ENCODE assay signal across 31 cellular contexts in genomic region chr15:90959028-90959595, GRCh38. TPM values are rescaled to one million over a fixed set of nuclear protein-coding genes. Genes with fewer than 3 reads are reported as not detected.
A peak's percentile ranks its signal among the peaks of the same experiment; 100 is the strongest.
DNase-seq lines count a peak whose midpoint lies in the region; ATAC-seq and TF ChIP-seq lines count a peak whose summit lies in the region.
"Had no signal": no experiment of that assay in that cellular context is flagged by ENCODE, and none has a peak within 500 bp of the region (broad histone marks: within the 10 kb centered on the region; RNA-seq: fewer than 3 reads in every experiment).

No MANE protein-coding gene starts in this region.

- no peaks in the 10 kb centered on the region for H3K27me3 Mint-ChIP-seq in activated CD8-positive, alpha-beta memory T cell treated with anti-CD3 and anti-CD28 coated beads, Interleukin-2, amount 10 ng/mL, durations not matched to agents 7 days and 5 days
- H3K27me3 Mint-ChIP-seq in chondrocyte (ENCODE audit: low read depth) = no peaks in the 10 kb centered on the region
- no peaks in the 10 kb centered on the region for H3K27me3 Mint-ChIP-seq in nephron (ENCODE audit: low read depth)
- H3K27me3 Mint-ChIP-seq in activated T-cell treated with anti-CD3 and anti-CD28 coated beads, Interleukin-2, amount 50 U/mL, for 72 hours (ENCODE audit: low read depth) = no peaks in the 10 kb centered on the region
- H3K27me3 Mint-ChIP-seq: activated naive CD8-positive, alpha-beta T cell; memory B cell; progenitor cell of endocrine pancreas; stimulated activated naive B cell treated with anti-CD40 and anti-IgM and Interleukin-4, amounts not matched to agents 10 μg/mL and 1 μg/mL and 100 μg/mL, for 72 hours had no signal

- DNase-seq in activated CD8-positive, alpha-beta memory T cell treated with anti-CD3 and anti-CD28 coated beads, Interleukin-2, amount 10 ng/mL, durations not matched to agents 7 days and 5 days = no peak
- no peak for DNase-seq in activated CD8-positive, alpha-beta memory T cell treated with anti-CD3 and anti-CD28 coated beads, Interleukin-2, amount 50 U/mL, for 4 hours
- no peak for DNase-seq in chondrocyte (ENCODE audit: low spot score)
- no peak for DNase-seq in stimulated activated CD4-positive, alpha-beta T cell treated with anti-CD3 and anti-CD28 coated beads, Interleukin-1b, Interleukin-23, amount 100 ng/mL, for 48 hours
- no peak for DNase-seq in DMS 273 (lab: John Stamatoyannopoulos, UW; ENCODE audit: unreplicated experiment)
- DNase-seq in activated T-cell treated with anti-CD3 and anti-CD28 coated beads, Interleukin-2, amount 50 U/mL, for 72 hours = no peak
- DNase-seq: activated CD8-positive, alpha-beta T cell treated with anti-CD3 and anti-CD28 coated beads, Interleukin-2, amount 10 ng/mL, durations not matched to agents 7 days and 5 days; activated effector memory CD4-positive, alpha-beta T cell treated with anti-CD3 and anti-CD28 coated beads, Interleukin-2, amount 50 U/mL, for 16 hours; activated T-cell treated with anti-CD3 and anti-CD28 coated beads for 4 hours; Calu3; endodermal cell; NCI-H1436 treated with DMSO at 0.1 percent for 48 hours; NCI-H2081 treated with DMSO at 0.1 percent for 48 hours; NCI-H2227 treated with DMSO at 0.1 percent for 48 hours; NCI-H69; PC-9; SHP77; stimulated activated naive B cell treated with anti-CD40 and anti-IgM and Interleukin-4, amounts not matched to agents 10 μg/mL and 1 μg/mL and 100 μg/mL, for 72 hours; uterus had no signal

- peaks cover 19% of the 10 kb centered on the region for H3K4me1 Mint-ChIP-seq in activated CD8-positive, alpha-beta memory T cell treated with anti-CD3 and anti-CD28 coated beads, Interleukin-2, amount 10 ng/mL, durations not matched to agents 7 days and 5 days
- H3K4me1 Mint-ChIP-seq in chondrocyte (ENCODE audit: low read depth) (peaks cover 33% of the 10 kb centered on the region), nephron (peaks cover 25% of the 10 kb centered on the region)
- peaks cover 5% of the 10 kb centered on the region for H3K4me1 Mint-ChIP-seq in activated T-cell treated with anti-CD3 and anti-CD28 coated beads, Interleukin-2, amount 50 U/mL, for 72 hours (ENCODE audit: low read depth)

- no peak overlapping the region for H3K4me3 Mint-ChIP-seq in activated CD8-positive, alpha-beta memory T cell treated with anti-CD3 and anti-CD28 coated beads, Interleukin-2, amount 10 ng/mL, durations not matched to agents 7 days and 5 days
- H3K4me3 Mint-ChIP-seq in chondrocyte (ENCODE audit: unreplicated experiment) (no peak overlapping the region), nephron (peak overlapping the region; percentile 50 to 79 (median 72))
- no peak overlapping the region for H3K4me3 Mint-ChIP-seq in activated T-cell treated with anti-CD3 and anti-CD28 coated beads, Interleukin-2, amount 50 U/mL, for 72 hours
- H3K4me3 Mint-ChIP-seq: activated CD8-positive, alpha-beta T cell treated with anti-CD3 and anti-CD28 coated beads, Interleukin-2, amount 10 ng/mL, durations not matched to agents 7 days and 5 days; activated naive CD8-positive, alpha-beta T cell; CD14-positive monocyte; endodermal cell; GM23338; memory B cell; stimulated activated naive B cell treated with anti-CD40 and anti-IgM and Interleukin-4, amounts not matched to agents 10 μg/mL and 1 μg/mL and 100 μg/mL, for 72 hours; T-helper 2 cell treated with Interferon-gamma antibody and Interleukin-4, amounts not matched to agents 5 μg/mL and 100 μg/mL, for 36 hours had no signal

- peak overlapping the region; percentile 33 for H3K27ac ChIP-seq in temporal lobe (ENCODE audit: low read depth, low read length)
- H3K27ac ChIP-seq: cardiac muscle cell, neutrophil, PC-9, suprapubic skin, uterus had no signal

- H3K27ac Mint-ChIP-seq in activated CD8-positive, alpha-beta memory T cell treated with anti-CD3 and anti-CD28 coated beads, Interleukin-2, amount 10 ng/mL, durations not matched to agents 7 days and 5 days = peak overlapping the region; percentile 11
- H3K27ac Mint-ChIP-seq in chondrocyte (ENCODE audit: unreplicated experiment) (peak overlapping the region; percentile 87), nephron (peak overlapping the region in 2 of 3 experiments; percentile 30 to 58)
- no peak overlapping the region for H3K27ac Mint-ChIP-seq in activated T-cell treated with anti-CD3 and anti-CD28 coated beads, Interleukin-2, amount 50 U/mL, for 72 hours
- H3K27ac Mint-ChIP-seq: activated CD8-positive, alpha-beta T cell treated with anti-CD3 and anti-CD28 coated beads, Interleukin-2, amount 10 ng/mL, durations not matched to agents 7 days and 5 days; activated naive CD8-positive, alpha-beta T cell; endodermal cell; GM23338; memory B cell; progenitor cell of endocrine pancreas; stimulated activated naive B cell treated with anti-CD40 and anti-IgM and Interleukin-4, amounts not matched to agents 10 μg/mL and 1 μg/mL and 100 μg/mL, for 72 hours; T-helper 2 cell treated with Interferon-gamma antibody and Interleukin-4, amounts not matched to agents 5 μg/mL and 100 μg/mL, for 36 hours had no signal

- ATAC-seq in activated CD8-positive, alpha-beta memory T cell treated with anti-CD3 and anti-CD28 coated beads, Interleukin-2, amount 10 ng/mL, durations not matched to agents 7 days and 5 days = no peak
- no peak for ATAC-seq in activated T-cell treated with anti-CD3 and anti-CD28 coated beads, Interleukin-2, amount 50 U/mL, for 72 hours (replicated peaks in 1 of 2)
- ATAC-seq: activated CD8-positive, alpha-beta T cell treated with anti-CD3 and anti-CD28 coated beads, Interleukin-2, amount 10 ng/mL, durations not matched to agents 7 days and 5 days; esophagus mucosa; GM23338; stimulated activated naive B cell treated with anti-CD40 and anti-IgM and Interleukin-4, amounts not matched to agents 10 μg/mL and 1 μg/mL and 100 μg/mL, for 72 hours had no signal

- H3K36me3 Mint-ChIP-seq in activated CD8-positive, alpha-beta memory T cell treated with anti-CD3 and anti-CD28 coated beads, Interleukin-2, amount 10 ng/mL, durations not matched to agents 7 days and 5 days = peaks cover 37% of the 10 kb centered on the region
- H3K36me3 Mint-ChIP-seq in chondrocyte (ENCODE audit: low read depth) = peaks cover 23% of the 10 kb centered on the region
- peaks cover 24% of the 10 kb centered on the region for H3K36me3 Mint-ChIP-seq in nephron (ENCODE audit: low read depth)
- H3K36me3 Mint-ChIP-seq in activated T-cell treated with anti-CD3 and anti-CD28 coated beads, Interleukin-2, amount 50 U/mL, for 72 hours (ENCODE audit: insufficient read depth in 2 of 2) = peaks cover 6 to 21% of the 10 kb centered on the region in 2 donors

- CTCF ChIA-PET in activated CD8-positive, alpha-beta memory T cell treated with anti-CD3 and anti-CD28 coated beads, Interleukin-2, amount 10 ng/mL, durations not matched to agents 7 days and 5 days (lab: Charles Lee) = interaction anchor here (1.6 to 3.5 kb wide), 4 partner anchors 13 to 74 kb away, joined by 4 to 16 read pairs (median 4); no protein-coding TSS in a partner anchor

- TF ChIP-seq CTCF in chondrocyte (IDR thresholded peaks at IDR 0.05) = no peak
- no peak for TF ChIP-seq CTCF in nephron (IDR thresholded peaks at IDR 0.05; ENCODE audit: unreplicated experiment in 3 of 3)

- no peaks in the 10 kb centered on the region for H3K9me3 Mint-ChIP-seq in activated CD8-positive, alpha-beta memory T cell treated with anti-CD3 and anti-CD28 coated beads, Interleukin-2, amount 10 ng/mL, durations not matched to agents 7 days and 5 days (ENCODE audit: low read depth)
- H3K9me3 Mint-ChIP-seq in chondrocyte (ENCODE audit: low read depth) (no peaks in the 10 kb centered on the region), nephron (no peaks in the 10 kb centered on the region)
- H3K9me3 Mint-ChIP-seq in activated T-cell treated with anti-CD3 and anti-CD28 coated beads, Interleukin-2, amount 50 U/mL, for 72 hours = no peaks in the 10 kb centered on the region
- H3K9me3 Mint-ChIP-seq: CD14-positive monocyte; endodermal cell; GM23338; memory B cell; stimulated activated naive B cell treated with anti-CD40 and anti-IgM and Interleukin-4, amounts not matched to agents 10 μg/mL and 1 μg/mL and 100 μg/mL, for 72 hours; T-helper 2 cell treated with Interferon-gamma antibody and Interleukin-4, amounts not matched to agents 5 μg/mL and 100 μg/mL, for 36 hours had no signal

RNA-seq across cellular contexts. Expression of gene RCCD1, which starts 4.4 kb away (rescaled TPM):
- 10 to 100 TPM; 35.4 to 50.1 TPM for total RNA-seq in activated CD8-positive, alpha-beta memory T cell treated with anti-CD3 and anti-CD28 coated beads, Interleukin-2, amount 10 ng/mL, durations not matched to agents 7 days and 5 days
- total RNA-seq in chondrocyte (13.2 to 14.3 TPM (median 14.2 TPM) in 3 replicates), temporal lobe (9.6 TPM)
- 10 to 100 TPM; 26.2 to 27.6 TPM for total RNA-seq in activated T-cell treated with anti-CD3 and anti-CD28 coated beads, Interleukin-2, amount 50 U/mL, for 72 hours

RNA-seq across cellular contexts. Expression of gene UNC45A, which starts 24.0 kb away (rescaled TPM):
- 10 to 100 TPM; 76.3 to 84.4 TPM for total RNA-seq in activated CD8-positive, alpha-beta memory T cell treated with anti-CD3 and anti-CD28 coated beads, Interleukin-2, amount 10 ng/mL, durations not matched to agents 7 days and 5 days
- 70.9 to 85.7 TPM (median 73.2 TPM) in 3 replicates for total RNA-seq in chondrocyte
- total RNA-seq in temporal lobe = 26.1 TPM
- 10 to 100 TPM; 65.9 to 76.8 TPM for total RNA-seq in activated T-cell treated with anti-CD3 and anti-CD28 coated beads, Interleukin-2, amount 50 U/mL, for 72 hours

RNA-seq across cellular contexts. Expression of gene HDDC3, which starts 26.8 kb away (rescaled TPM):
- total RNA-seq in activated CD8-positive, alpha-beta memory T cell treated with anti-CD3 and anti-CD28 coated beads, Interleukin-2, amount 10 ng/mL, durations not matched to agents 7 days and 5 days = 10 to 100 TPM; 33.2 to 39.3 TPM
- total RNA-seq in chondrocyte (10.5 to 12.2 TPM (median 10.8 TPM) in 3 replicates), temporal lobe (6.1 TPM)
- total RNA-seq in activated T-cell treated with anti-CD3 and anti-CD28 coated beads, Interleukin-2, amount 50 U/mL, for 72 hours = 10 to 100 TPM; 37.6 to 53.7 TPM

RNA-seq across cellular contexts. Expression of gene PRC1, which starts 35.2 kb away (rescaled TPM):
- total RNA-seq in activated CD8-positive, alpha-beta memory T cell treated with anti-CD3 and anti-CD28 coated beads, Interleukin-2, amount 10 ng/mL, durations not matched to agents 7 days and 5 days = 100 to 1,000 TPM; 152 to 208 TPM
- 29.6 to 41.7 TPM (median 32.5 TPM) in 3 replicates for total RNA-seq in chondrocyte
- 11.1 TPM for total RNA-seq in temporal lobe
- total RNA-seq in activated T-cell treated with anti-CD3 and anti-CD28 coated beads, Interleukin-2, amount 50 U/mL, for 72 hours = 100 to 1,000 TPM; 111 to 115 TPM

RNA-seq across cellular contexts. Expression of gene MAN2A2, which starts 56.0 kb away (rescaled TPM):
- total RNA-seq in activated CD8-positive, alpha-beta memory T cell treated with anti-CD3 and anti-CD28 coated beads, Interleukin-2, amount 10 ng/mL, durations not matched to agents 7 days and 5 days = 100 to 1,000 TPM; 174 to 183 TPM
- total RNA-seq in chondrocyte (49.4 to 57.0 TPM (median 51.4 TPM) in 3 replicates), temporal lobe (24.3 TPM)
- 100 to 1,000 TPM; 159 to 190 TPM for total RNA-seq in activated T-cell treated with anti-CD3 and anti-CD28 coated beads, Interleukin-2, amount 50 U/mL, for 72 hours

Comparison
In these comparisons a context has a peak if more than half of its experiments do, and no peak if none do; other contexts are left out.
1. H3K4me3 Mint-ChIP-seq: peak in nephron (3 of 3); none in activated CD8-positive, alpha-beta memory T cell treated with anti-CD3 and anti-CD28 coated beads, Interleukin-2, amount 10 ng/mL, durations not matched to agents 7 days and 5 days (single experiment), chondrocyte (single experiment) and activated T-cell treated with anti-CD3 and anti-CD28 coated beads, Interleukin-2, amount 50 U/mL, for 72 hours (0 of 2).